Comparison of ENCODE assay signal across 9 cellular contexts in the genomic region with DNA sequence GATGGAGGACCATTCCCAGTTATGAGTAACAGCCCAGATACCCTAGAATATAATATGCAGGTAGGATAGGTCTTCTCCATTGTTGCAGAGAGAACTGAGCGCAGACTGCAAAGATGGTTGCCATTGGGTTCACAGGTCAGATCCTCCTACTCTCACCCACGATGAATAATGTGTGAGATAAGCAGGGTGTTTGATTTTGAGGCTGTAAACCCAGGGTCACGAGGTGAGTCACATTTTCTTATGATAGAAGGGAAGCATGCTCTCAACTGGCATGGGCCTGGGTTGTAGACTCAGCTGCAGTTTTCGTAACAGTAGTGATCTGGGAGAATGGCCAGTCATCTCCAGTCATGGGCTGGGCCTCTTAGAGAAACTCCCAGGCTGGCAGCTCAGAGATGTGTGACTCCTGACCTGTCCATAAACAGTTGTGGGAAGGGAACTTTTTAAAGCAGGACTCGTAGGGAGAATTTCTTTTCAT.
DNase-seq lines count a peak whose midpoint lies in the region; ATAC-seq lines count a peak whose summit lies in the region.
"Had no signal": no experiment of that assay in that cellular context is flagged by ENCODE, and none has a peak within 500 bp of the region (broad histone marks: within the 10 kb centered on the region; RNA-seq: fewer than 3 reads in every experiment).

No MANE protein-coding gene starts in this region.

- ATAC-seq in GM21786 (IDR thresholded peaks at IDR 0.05; ENCODE audit: unreplicated experiment), result no peak
- no peak for ATAC-seq in GM19463 (IDR thresholded peaks at IDR 0.05; ENCODE audit: unreplicated experiment)

- no peak overlapping the region for H3K4me3 ChIP-seq in skeletal muscle cell (ENCODE audit: low read depth, low read length)

- DNase-seq in Daoy (ENCODE audit: low read depth), result peak; percentile 79
- peak; percentile 97 for DNase-seq in OCI-M1 (lab: John Stamatoyannopoulos, UW)
- peak; percentile 79 for DNase-seq in fibroblast of gingiva (ENCODE audit: low read depth)
- DNase-seq in skeletal muscle cell (ENCODE audit: low read depth), result peak; percentile 51
- DNase-seq in NCI-H2081 (lab: John Stamatoyannopoulos, UW), result no peak
- no peak for DNase-seq in DMS 273 (lab: John Stamatoyannopoulos, UW; ENCODE audit: unreplicated experiment)
- DNase-seq: activated gamma-delta T cell treated with Interleukin-2 at 50 U/mL for 16 hours had no signal

Comparison
In these comparisons a context has a peak if more than half of its experiments do, and no peak if none do; other contexts are left out.
1. DNase-seq: peak in Daoy (single experiment), OCI-M1 (single experiment), fibroblast of gingiva (single experiment) and skeletal muscle cell (single experiment); none in NCI-H2081 (0 of 2) and DMS 273 (single experiment).